In genomic region chr22:49983148-49984042, GRCh38 we compare ENCODE assay signal across 1 cellular context.
TF ChIP-seq lines count a peak whose summit lies in the region.

No MANE protein-coding gene starts in this region.

TF ChIP-seq in GM23338, 12 proteins besides CTCF, POLR2A, EP300 and RAD21 (continued from another document):
- TF ChIP-seq ZNF462 (CRISPR knock-in tag; IDR thresholded peaks at IDR 0.05) (no peak), ZNF114 (CRISPR knock-in tag; IDR thresholded peaks at IDR 0.05) (no peak)
